Comparison of ENCODE assay signal across 1 cellular context in the genomic region with DNA sequence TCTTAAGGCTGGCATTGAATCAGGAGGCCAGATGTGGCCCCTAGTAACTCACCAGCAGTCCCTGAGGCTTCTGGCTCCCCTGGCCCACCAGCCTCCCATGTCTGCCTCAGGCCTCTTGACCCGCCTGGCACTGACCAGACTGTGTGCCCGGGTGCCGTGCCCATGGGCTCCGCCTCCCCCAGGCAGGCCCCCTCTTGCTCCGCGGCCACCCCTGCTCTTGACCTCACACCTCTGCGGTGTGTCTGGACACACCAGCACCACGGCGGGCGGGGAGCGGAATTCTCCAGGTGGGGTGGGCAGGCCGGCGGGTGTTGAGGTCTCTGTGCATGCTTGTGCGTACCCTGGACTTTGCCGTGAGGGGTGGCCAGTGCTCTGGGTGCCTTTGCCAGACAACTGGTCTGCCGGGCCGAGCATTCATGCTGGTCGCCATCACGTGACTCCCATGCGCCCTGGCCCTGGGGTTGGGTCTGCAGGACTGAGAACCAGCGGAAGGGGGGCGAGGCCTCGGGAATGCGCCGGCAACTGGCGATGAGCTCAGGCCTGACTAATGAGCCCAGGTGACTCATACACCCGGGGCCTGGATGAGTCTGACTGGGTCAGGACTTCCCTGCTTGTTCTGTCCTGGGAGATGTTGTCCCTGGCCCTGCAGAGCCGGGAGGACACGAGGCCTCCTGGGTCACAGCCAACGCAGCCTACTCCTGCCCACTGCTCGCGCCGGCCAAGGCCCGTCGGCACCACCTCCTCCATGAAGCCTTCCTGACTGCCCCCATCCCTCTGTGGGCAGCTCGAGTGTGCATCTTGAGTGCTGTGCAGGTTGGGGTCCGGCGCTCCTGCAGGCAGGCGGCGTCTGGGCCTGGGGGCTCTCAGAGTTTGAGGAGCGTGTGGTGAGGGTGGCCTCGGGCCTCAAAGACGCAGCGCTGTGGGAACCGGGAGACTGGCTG.
TF ChIP-seq lines count a peak whose summit lies in the region.

No MANE protein-coding gene starts in this region.

TF ChIP-seq in K562, 482 proteins besides CTCF, POLR2A, EP300 and RAD21 (continued from another document and continues in another):
- TF ChIP-seq KDM5B (IDR thresholded peaks at IDR 0.05; ENCODE audit: insufficient replicate concordance, low read depth, low read length), result peak; percentile 31
- TF ChIP-seq, protein P1, sequence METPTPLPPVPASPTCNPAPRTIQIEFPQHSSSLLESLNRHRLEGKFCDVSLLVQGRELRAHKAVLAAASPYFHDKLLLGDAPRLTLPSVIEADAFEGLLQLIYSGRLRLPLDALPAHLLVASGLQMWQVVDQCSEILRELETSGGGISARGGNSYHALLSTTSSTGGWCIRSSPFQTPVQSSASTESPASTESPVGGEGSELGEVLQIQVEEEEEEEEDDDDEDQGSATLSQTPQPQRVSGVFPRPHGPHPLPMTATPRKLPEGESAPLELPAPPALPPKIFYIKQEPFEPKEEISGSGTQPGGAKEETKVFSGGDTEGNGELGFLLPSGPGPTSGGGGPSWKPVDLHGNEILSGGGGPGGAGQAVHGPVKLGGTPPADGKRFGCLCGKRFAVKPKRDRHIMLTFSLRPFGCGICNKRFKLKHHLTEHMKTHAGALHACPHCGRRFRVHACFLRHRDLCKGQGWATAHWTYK (CRISPR knock-in tag; IDR thresholded peaks at IDR 0.05), result no peak
- TF ChIP-seq, protein P2, sequence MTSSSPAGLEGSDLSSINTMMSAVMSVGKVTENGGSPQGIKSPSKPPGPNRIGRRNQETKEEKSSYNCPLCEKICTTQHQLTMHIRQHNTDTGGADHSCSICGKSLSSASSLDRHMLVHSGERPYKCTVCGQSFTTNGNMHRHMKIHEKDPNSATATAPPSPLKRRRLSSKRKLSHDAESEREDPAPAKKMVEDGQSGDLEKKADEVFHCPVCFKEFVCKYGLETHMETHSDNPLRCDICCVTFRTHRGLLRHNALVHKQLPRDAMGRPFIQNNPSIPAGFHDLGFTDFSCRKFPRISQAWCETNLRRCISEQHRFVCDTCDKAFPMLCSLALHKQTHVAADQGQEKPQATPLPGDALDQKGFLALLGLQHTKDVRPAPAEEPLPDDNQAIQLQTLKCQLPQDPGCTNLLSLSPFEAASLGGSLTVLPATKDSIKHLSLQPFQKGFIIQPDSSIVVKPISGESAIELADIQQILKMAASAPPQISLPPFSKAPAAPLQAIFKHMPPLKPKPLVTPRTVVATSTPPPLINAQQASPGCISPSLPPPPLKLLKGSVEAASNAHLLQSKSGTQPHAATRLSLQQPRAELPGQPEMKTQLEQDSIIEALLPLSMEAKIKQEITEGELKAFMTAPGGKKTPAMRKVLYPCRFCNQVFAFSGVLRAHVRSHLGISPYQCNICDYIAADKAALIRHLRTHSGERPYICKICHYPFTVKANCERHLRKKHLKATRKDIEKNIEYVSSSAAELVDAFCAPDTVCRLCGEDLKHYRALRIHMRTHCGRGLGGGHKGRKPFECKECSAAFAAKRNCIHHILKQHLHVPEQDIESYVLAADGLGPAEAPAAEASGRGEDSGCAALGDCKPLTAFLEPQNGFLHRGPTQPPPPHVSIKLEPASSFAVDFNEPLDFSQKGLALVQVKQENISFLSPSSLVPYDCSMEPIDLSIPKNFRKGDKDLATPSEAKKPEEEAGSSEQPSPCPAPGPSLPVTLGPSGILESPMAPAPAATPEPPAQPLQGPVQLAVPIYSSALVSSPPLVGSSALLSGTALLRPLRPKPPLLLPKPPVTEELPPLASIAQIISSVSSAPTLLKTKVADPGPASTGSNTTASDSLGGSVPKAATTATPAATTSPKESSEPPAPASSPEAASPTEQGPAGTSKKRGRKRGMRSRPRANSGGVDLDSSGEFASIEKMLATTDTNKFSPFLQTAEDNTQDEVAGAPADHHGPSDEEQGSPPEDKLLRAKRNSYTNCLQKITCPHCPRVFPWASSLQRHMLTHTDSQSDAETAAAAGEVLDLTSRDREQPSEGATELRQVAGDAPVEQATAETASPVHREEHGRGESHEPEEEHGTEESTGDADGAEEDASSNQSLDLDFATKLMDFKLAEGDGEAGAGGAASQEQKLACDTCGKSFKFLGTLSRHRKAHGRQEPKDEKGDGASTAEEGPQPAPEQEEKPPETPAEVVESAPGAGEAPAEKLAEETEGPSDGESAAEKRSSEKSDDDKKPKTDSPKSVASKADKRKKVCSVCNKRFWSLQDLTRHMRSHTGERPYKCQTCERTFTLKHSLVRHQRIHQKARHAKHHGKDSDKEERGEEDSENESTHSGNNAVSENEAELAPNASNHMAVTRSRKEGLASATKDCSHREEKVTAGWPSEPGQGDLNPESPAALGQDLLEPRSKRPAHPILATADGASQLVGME (CRISPR knock-in tag; IDR thresholded peaks at IDR 0.05), result no peak
- 0 out of 2 replicates have a peak, but pooled peaks have one; percentile 29 for TF ChIP-seq MTA1 (IDR thresholded peaks at IDR 0.05; ENCODE audit: borderline replicate concordance)
- no peak for TF ChIP-seq TCF7L2 (IDR thresholded peaks at IDR 0.05; ENCODE audit: low read depth, low read length)
- no peak for TF ChIP-seq TRIM24 (IDR thresholded peaks at IDR 0.05)
- TF ChIP-seq RFX7 (CRISPR knock-in tag; IDR thresholded peaks at IDR 0.05), result no peak
- TF ChIP-seq MBD2 (IDR thresholded peaks at IDR 0.05; ENCODE audit: borderline replicate concordance, low read depth), result no peak
- TF ChIP-seq ZNF134 (CRISPR knock-in tag; conservative IDR thresholded peaks at IDR 0.05), result no peak
- TF ChIP-seq, protein P3, sequence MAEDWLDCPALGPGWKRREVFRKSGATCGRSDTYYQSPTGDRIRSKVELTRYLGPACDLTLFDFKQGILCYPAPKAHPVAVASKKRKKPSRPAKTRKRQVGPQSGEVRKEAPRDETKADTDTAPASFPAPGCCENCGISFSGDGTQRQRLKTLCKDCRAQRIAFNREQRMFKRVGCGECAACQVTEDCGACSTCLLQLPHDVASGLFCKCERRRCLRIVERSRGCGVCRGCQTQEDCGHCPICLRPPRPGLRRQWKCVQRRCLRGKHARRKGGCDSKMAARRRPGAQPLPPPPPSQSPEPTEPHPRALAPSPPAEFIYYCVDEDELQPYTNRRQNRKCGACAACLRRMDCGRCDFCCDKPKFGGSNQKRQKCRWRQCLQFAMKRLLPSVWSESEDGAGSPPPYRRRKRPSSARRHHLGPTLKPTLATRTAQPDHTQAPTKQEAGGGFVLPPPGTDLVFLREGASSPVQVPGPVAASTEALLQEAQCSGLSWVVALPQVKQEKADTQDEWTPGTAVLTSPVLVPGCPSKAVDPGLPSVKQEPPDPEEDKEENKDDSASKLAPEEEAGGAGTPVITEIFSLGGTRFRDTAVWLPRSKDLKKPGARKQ (CRISPR knock-in tag; IDR thresholded peaks at IDR 0.05), result no peak
- TF ChIP-seq SRSF9 (IDR thresholded peaks at IDR 0.05; ENCODE audit: borderline replicate concordance, low read depth, low read length), result no peak
- TF ChIP-seq MAFK (IDR thresholded peaks at IDR 0.05; ENCODE audit: low read length), result no peak
- TF ChIP-seq, protein P4, sequence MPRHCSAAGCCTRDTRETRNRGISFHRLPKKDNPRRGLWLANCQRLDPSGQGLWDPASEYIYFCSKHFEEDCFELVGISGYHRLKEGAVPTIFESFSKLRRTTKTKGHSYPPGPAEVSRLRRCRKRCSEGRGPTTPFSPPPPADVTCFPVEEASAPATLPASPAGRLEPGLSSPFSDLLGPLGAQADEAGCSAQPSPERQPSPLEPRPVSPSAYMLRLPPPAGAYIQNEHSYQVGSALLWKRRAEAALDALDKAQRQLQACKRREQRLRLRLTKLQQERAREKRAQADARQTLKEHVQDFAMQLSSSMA (CRISPR knock-in tag; IDR thresholded peaks at IDR 0.05), result no peak
- no peak for TF ChIP-seq ZNF121 (CRISPR knock-in tag; conservative IDR thresholded peaks at IDR 0.05)
- TF ChIP-seq, protein P5, sequence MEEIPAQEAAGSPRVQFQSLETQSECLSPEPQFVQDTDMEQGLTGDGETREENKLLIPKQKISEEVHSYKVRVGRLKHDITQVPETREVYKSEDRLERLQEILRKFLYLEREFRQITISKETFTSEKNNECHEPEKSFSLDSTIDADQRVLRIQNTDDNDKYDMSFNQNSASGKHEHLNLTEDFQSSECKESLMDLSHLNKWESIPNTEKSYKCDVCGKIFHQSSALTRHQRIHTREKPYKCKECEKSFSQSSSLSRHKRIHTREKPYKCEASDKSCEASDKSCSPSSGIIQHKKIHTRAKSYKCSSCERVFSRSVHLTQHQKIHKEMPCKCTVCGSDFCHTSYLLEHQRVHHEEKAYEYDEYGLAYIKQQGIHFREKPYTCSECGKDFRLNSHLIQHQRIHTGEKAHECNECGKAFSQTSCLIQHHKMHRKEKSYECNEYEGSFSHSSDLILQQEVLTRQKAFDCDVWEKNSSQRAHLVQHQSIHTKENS (CRISPR knock-in tag; IDR thresholded peaks at IDR 0.05), result no peak
- no peak for TF ChIP-seq ZNF408 (CRISPR knock-in tag; IDR thresholded peaks at IDR 0.05; ENCODE audit: low read depth)
- no peak for TF ChIP-seq CC2D1A (IDR thresholded peaks at IDR 0.05)
- no peak; a peak in 1 of 4 replicates for TF ChIP-seq RCOR1 (IDR thresholded peaks at IDR 0.05; ENCODE audit: borderline replicate concordance in 1 of 2, low read depth in 2 of 2, low read length in 2 of 2)
- TF ChIP-seq ZBED1 (IDR thresholded peaks at IDR 0.05), result no peak
- no peak for TF ChIP-seq STAT5A (IDR thresholded peaks at IDR 0.05; ENCODE audit: borderline replicate concordance, low read length)
- TF ChIP-seq NRF1 (conservative IDR thresholded peaks at IDR 0.05 in 1 of 2, IDR thresholded peaks at IDR 0.05 in 1 of 2), result peak; percentile 56 to 69
- no peak for TF ChIP-seq PHF8 (IDR thresholded peaks at IDR 0.05; ENCODE audit: borderline replicate concordance, low read length)
- TF ChIP-seq NFYB (IDR thresholded peaks at IDR 0.05; ENCODE audit: extremely low read depth, insufficient read length), result no peak
- TF ChIP-seq TBP (optimal IDR thresholded peaks at IDR 0.05; ENCODE audit: low read depth, low read length), result peak; percentile 42
- no peak for TF ChIP-seq MECOM (CRISPR knock-in tag; IDR thresholded peaks at IDR 0.05)
- TF ChIP-seq PTRF (tag; IDR thresholded peaks at IDR 0.05), result no peak
- TF ChIP-seq KLF1 (tag; IDR thresholded peaks at IDR 0.05), result no peak
- no peak for TF ChIP-seq RUNX1 (IDR thresholded peaks at IDR 0.05; ENCODE audit: low read depth)
- TF ChIP-seq, protein P6, sequence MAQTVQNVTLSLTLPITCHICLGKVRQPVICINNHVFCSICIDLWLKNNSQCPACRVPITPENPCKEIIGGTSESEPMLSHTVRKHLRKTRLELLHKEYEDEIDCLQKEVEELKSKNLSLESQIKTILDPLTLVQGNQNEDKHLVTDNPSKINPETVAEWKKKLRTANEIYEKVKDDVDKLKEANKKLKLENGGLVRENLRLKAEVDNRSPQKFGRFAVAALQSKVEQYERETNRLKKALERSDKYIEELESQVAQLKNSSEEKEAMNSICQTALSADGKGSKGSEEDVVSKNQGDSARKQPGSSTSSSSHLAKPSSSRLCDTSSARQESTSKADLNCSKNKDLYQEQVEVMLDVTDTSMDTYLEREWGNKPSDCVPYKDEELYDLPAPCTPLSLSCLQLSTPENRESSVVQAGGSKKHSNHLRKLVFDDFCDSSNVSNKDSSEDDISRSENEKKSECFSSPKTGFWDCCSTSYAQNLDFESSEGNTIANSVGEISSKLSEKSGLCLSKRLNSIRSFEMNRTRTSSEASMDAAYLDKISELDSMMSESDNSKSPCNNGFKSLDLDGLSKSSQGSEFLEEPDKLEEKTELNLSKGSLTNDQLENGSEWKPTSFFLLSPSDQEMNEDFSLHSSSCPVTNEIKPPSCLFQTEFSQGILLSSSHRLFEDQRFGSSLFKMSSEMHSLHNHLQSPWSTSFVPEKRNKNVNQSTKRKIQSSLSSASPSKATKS (CRISPR knock-in tag; IDR thresholded peaks at IDR 0.05), result no peak
- no peak for TF ChIP-seq PTTG1 (tag; IDR thresholded peaks at IDR 0.05; ENCODE audit: low read depth)
- TF ChIP-seq, protein P7, sequence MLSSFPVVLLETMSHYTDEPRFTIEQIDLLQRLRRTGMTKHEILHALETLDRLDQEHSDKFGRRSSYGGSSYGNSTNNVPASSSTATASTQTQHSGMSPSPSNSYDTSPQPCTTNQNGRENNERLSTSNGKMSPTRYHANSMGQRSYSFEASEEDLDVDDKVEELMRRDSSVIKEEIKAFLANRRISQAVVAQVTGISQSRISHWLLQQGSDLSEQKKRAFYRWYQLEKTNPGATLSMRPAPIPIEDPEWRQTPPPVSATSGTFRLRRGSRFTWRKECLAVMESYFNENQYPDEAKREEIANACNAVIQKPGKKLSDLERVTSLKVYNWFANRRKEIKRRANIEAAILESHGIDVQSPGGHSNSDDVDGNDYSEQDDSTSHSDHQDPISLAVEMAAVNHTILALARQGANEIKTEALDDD (IDR thresholded peaks at IDR 0.05), result no peak
- no peak for TF ChIP-seq XRCC3 (IDR thresholded peaks at IDR 0.05)
- TF ChIP-seq, protein P8, sequence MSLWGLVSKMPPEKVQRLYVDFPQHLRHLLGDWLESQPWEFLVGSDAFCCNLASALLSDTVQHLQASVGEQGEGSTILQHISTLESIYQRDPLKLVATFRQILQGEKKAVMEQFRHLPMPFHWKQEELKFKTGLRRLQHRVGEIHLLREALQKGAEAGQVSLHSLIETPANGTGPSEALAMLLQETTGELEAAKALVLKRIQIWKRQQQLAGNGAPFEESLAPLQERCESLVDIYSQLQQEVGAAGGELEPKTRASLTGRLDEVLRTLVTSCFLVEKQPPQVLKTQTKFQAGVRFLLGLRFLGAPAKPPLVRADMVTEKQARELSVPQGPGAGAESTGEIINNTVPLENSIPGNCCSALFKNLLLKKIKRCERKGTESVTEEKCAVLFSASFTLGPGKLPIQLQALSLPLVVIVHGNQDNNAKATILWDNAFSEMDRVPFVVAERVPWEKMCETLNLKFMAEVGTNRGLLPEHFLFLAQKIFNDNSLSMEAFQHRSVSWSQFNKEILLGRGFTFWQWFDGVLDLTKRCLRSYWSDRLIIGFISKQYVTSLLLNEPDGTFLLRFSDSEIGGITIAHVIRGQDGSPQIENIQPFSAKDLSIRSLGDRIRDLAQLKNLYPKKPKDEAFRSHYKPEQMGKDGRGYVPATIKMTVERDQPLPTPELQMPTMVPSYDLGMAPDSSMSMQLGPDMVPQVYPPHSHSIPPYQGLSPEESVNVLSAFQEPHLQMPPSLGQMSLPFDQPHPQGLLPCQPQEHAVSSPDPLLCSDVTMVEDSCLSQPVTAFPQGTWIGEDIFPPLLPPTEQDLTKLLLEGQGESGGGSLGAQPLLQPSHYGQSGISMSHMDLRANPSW (CRISPR knock-in tag; IDR thresholded peaks at IDR 0.05), result no peak
- TF ChIP-seq KAT8 (IDR thresholded peaks at IDR 0.05; ENCODE audit: low read depth), result no peak
- TF ChIP-seq NUFIP1 (IDR thresholded peaks at IDR 0.05; ENCODE audit: partially characterized antibody), result no peak
- TF ChIP-seq, protein P9, sequence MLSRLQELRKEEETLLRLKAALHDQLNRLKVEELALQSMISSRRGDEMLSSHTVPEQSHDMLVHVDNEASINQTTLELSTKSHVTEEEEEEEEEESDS (CRISPR knock-in tag; IDR thresholded peaks at IDR 0.05), result no peak
- no peak for TF ChIP-seq GABPB2 (CRISPR knock-in tag; conservative IDR thresholded peaks at IDR 0.05)
- TF ChIP-seq, protein P10, sequence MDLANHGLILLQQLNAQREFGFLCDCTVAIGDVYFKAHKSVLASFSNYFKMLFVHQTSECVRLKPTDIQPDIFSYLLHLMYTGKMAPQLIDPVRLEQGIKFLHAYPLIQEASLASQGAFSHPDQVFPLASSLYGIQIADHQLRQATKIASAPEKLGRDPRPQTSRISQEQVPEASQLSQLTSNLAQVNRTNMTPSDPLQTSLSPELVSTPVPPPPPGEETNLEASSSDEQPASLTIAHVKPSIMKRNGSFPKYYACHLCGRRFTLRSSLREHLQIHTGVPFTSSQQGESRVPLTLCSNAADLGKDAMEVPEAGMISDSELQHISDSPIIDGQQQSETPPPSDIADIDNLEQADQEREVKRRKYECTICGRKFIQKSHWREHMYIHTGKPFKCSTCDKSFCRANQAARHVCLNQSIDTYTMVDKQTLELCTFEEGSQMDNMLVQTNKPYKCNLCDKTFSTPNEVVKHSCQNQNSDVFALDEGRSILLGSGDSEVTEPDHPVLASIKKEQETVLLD (IDR thresholded peaks at IDR 0.05), result no peak
- TF ChIP-seq FUS (optimal IDR thresholded peaks at IDR 0.05; ENCODE audit: low read depth, low read length), result no peak
- TF ChIP-seq PHTF2 (CRISPR knock-in tag; IDR thresholded peaks at IDR 0.05), result no peak
